In genomic region chr17:81295678-81296381, GRCh38 we compare ENCODE assay signal across 8 cellular contexts. TPM values are rescaled to one million over a fixed set of nuclear protein-coding genes. Genes with fewer than 3 reads are reported as not detected.
DNase-seq lines count a peak whose midpoint lies in the region; ATAC-seq, FAIRE-seq and TF ChIP-seq lines count a peak whose summit lies in the region.

No MANE protein-coding gene starts in this region.

- no peak for FAIRE-seq in HTR-8/SVneo (lab: Jason Lieb, UNC)

- peak overlapping the region; percentile 95 for H3K4me3 Mint-ChIP-seq in activated naive CD8-positive, alpha-beta T cell treated with anti-CD3 and anti-CD28 coated beads for 36 hours

- peaks cover 6% of the 10 kb centered on the region for H3K36me3 Mint-ChIP-seq in activated naive CD8-positive, alpha-beta T cell treated with anti-CD3 and anti-CD28 coated beads for 36 hours

- H3K9me3 ChIP-seq in AG04450 (ENCODE audit: control insufficient read depth, insufficient read depth, low read length), result peaks cover 3% of the 10 kb centered on the region; the same call in 1 of the 2 replicates

- H3K27me3 ChIP-seq in AG04450 (ENCODE audit: control insufficient read depth, insufficient read depth, low read length), result no peaks in the 10 kb centered on the region

- H3K27ac Mint-ChIP-seq in activated naive CD8-positive, alpha-beta T cell treated with anti-CD3 and anti-CD28 coated beads for 36 hours, result peak overlapping the region; percentile 93

- CTCF ChIA-PET in AG04450 (lab: Charles Lee), result interaction anchor here (0.7 to 1.5 kb wide), 2 partner anchors 14 to 189 kb away, joined by 4 to 6 read pairs; no protein-coding TSS in a partner anchor

- intact Hi-C loops in left ventricle myocardium superior (cut with micrococcal nuclease), result no loop called here
- intact Hi-C loops in sciatic nerve (cut with DNase I), result no loop called here

- peak; percentile 14 for ATAC-seq in GM18498 (IDR thresholded peaks at IDR 0.05; ENCODE audit: unreplicated experiment)
- peak; percentile 29 for ATAC-seq in left ventricle myocardium superior
- ATAC-seq in sciatic nerve, result peak; percentile 24
- no peak for ATAC-seq in GM19328 (IDR thresholded peaks at IDR 0.05; ENCODE audit: unreplicated experiment)

- H3K4me1 Mint-ChIP-seq in activated naive CD8-positive, alpha-beta T cell treated with anti-CD3 and anti-CD28 coated beads for 36 hours, result peaks cover 33% of the 10 kb centered on the region

- H3K27ac ChIP-seq in AG04450 (ENCODE audit: low read depth, low read length), result peak overlapping the region; percentile 31

- H3K4me3 ChIP-seq in AG04450 (ENCODE audit: low read depth, low read length), result peak overlapping the region; percentile 80

- no peaks in the 10 kb centered on the region for H3K9me3 Mint-ChIP-seq in activated naive CD8-positive, alpha-beta T cell treated with anti-CD3 and anti-CD28 coated beads for 36 hours

- POLR2A ChIA-PET in AG04450 (lab: Yijun Ruan, JAX), result interaction anchor here (0.6 to 1.4 kb wide), 7 partner anchors 28 to 257 kb away, joined by 3 to 6 read pairs (median 3); no protein-coding TSS in a partner anchor

- no peaks in the 10 kb centered on the region for H3K27me3 Mint-ChIP-seq in activated naive CD8-positive, alpha-beta T cell treated with anti-CD3 and anti-CD28 coated beads for 36 hours

- peak; percentile 40; the same call in 1 of the 2 replicates for TF ChIP-seq CTCF in AG04450 (IDR thresholded peaks at IDR 0.05; ENCODE audit: low read depth, low read length)

- no peak for DNase-seq in AG04450 (ENCODE audit: low read depth, low spot score)
- peak; percentile 67 for DNase-seq in HTR-8/SVneo (ENCODE audit: insufficient read length, low spot score)
- peak; percentile 80 for DNase-seq in RKO (ENCODE audit: low spot score)
- DNase-seq in activated naive CD8-positive, alpha-beta T cell treated with anti-CD3 and anti-CD28 coated beads for 36 hours, result peak; percentile 52
- DNase-seq in left ventricle myocardium superior, result no peak
- DNase-seq in sciatic nerve (ENCODE audit: low spot score), result no peak

RNA-seq across cellular contexts. Expression of gene SLC38A10, which starts 0.7 kb away (rescaled TPM):
- 29.3 and 40.8 TPM in 2 replicates for polyA plus RNA-seq in AG04450 (2011; rRNA removed)
- polyA minus RNA-seq in AG04450 (2011; rRNA and poly(A)+ RNA removed), result 50.3 and 59.9 TPM in 2 replicates
- total RNA-seq in activated naive CD8-positive, alpha-beta T cell treated with anti-CD3 and anti-CD28 coated beads for 36 hours, result 10 to 100 TPM; 35.7 to 38.7 TPM
- 46.6 TPM for total RNA-seq in left ventricle myocardium superior
- 61.6 TPM for total RNA-seq in sciatic nerve

RNA-seq across cellular contexts. Expression of gene NDUFAF8, which starts 56.7 kb away (rescaled TPM):
- polyA plus RNA-seq in AG04450 (2011; rRNA removed), result 133 and 181 TPM in 2 replicates
- polyA minus RNA-seq in AG04450 (2011; rRNA and poly(A)+ RNA removed), result 19.1 and 22.6 TPM in 2 replicates
- total RNA-seq in activated naive CD8-positive, alpha-beta T cell treated with anti-CD3 and anti-CD28 coated beads for 36 hours, result 100 to 1,000 TPM in 1 of 2 experiments, 10 to 100 TPM in 1; 97.2 to 102 TPM
- total RNA-seq in left ventricle myocardium superior (53.7 TPM), sciatic nerve (37.4 TPM)

RNA-seq across cellular contexts. Expression of gene TEPSIN, which starts 57.0 kb away (rescaled TPM):
- 7.5 and 10.0 TPM in 2 replicates for polyA plus RNA-seq in AG04450 (2011; rRNA removed)
- 8.0 and 8.2 TPM in 2 replicates for polyA minus RNA-seq in AG04450 (2011; rRNA and poly(A)+ RNA removed)
- 10 to 100 TPM; 25.9 to 31.7 TPM for total RNA-seq in activated naive CD8-positive, alpha-beta T cell treated with anti-CD3 and anti-CD28 coated beads for 36 hours
- total RNA-seq in left ventricle myocardium superior, result 13.8 TPM
- total RNA-seq in sciatic nerve, result 38.1 TPM

Comparison
In these comparisons a context has a peak if more than half of its experiments do, and no peak if none do; other contexts are left out.
1. DNase-seq: peak in HTR-8/SVneo (single experiment), RKO (single experiment) and activated naive CD8-positive, alpha-beta T cell treated with anti-CD3 and anti-CD28 coated beads for 36 hours (single experiment); none in AG04450 (single experiment), left ventricle myocardium superior (single experiment) and sciatic nerve (single experiment).